ENCODE assay signal across 11 cellular contexts in genomic region chr2:74201196-74201595, GRCh38. TPM values are rescaled to one million over a fixed set of nuclear protein-coding genes. Genes with fewer than 3 reads are reported as not detected.
A peak's percentile ranks its signal among the peaks of the same experiment; 100 is the strongest.
DNase-seq lines count a peak whose midpoint lies in the region; ATAC-seq and TF ChIP-seq lines count a peak whose summit lies in the region.
"Had no signal": no experiment of that assay in that cellular context is flagged by ENCODE, and none has a peak within 500 bp of the region (broad histone marks: within the 10 kb centered on the region; RNA-seq: fewer than 3 reads in every experiment).

No MANE protein-coding gene starts in this region.

- H3K4me3 ChIP-seq in OCI-LY3 (ENCODE audit: low read length) (no peak overlapping the region), endodermal cell (ENCODE audit: low read length) (peak overlapping the region; percentile 97)

- peak overlapping the region; percentile 90 for H3K4me3 Mint-ChIP-seq in activated T-cell treated with anti-CD3 and anti-CD28 coated beads, Interleukin-2, amount 50 U/mL, for 24 hours
- H3K4me3 Mint-ChIP-seq in endodermal cell = peak overlapping the region; percentile 87
- H3K4me3 Mint-ChIP-seq in stimulated activated naive B cell treated with anti-CD40 and anti-IgM and Interleukin-4, amounts not matched to agents 10 μg/mL and 1 μg/mL and 100 μg/mL, for 72 hours = peak overlapping the region; percentile 53 to 93
- H3K4me3 Mint-ChIP-seq in effector memory CD8-positive, alpha-beta T cell = peak overlapping the region in 1 of 2 donors; percentile 9

- TF ChIP-seq CTCF in OCI-LY3 (IDR thresholded peaks at IDR 0.05; ENCODE audit: low read depth, low read length) (no peak), endodermal cell (conservative IDR thresholded peaks at IDR 0.05) (no peak)

- H3K4me1 Mint-ChIP-seq in activated T-cell treated with anti-CD3 and anti-CD28 coated beads, Interleukin-2, amount 50 U/mL, for 24 hours (ENCODE audit: low read depth) = peaks cover 70% of the 10 kb centered on the region
- H3K4me1 Mint-ChIP-seq in endodermal cell = peaks cover 28% of the 10 kb centered on the region
- H3K4me1 Mint-ChIP-seq in stimulated activated naive B cell treated with anti-CD40 and anti-IgM and Interleukin-4, amounts not matched to agents 10 μg/mL and 1 μg/mL and 100 μg/mL, for 72 hours = peaks cover 41 to 56% of the 10 kb centered on the region in 2 donors
- H3K4me1 Mint-ChIP-seq in effector memory CD8-positive, alpha-beta T cell (ENCODE audit: low read depth in 2 of 2) = peaks cover 35 to 41% of the 10 kb centered on the region in 2 donors

- peaks cover 70% of the 10 kb centered on the region for H4K20me1 ChIP-seq in OCI-LY3 (ENCODE audit: insufficient read depth, low read length)

- peak overlapping the region; percentile 97 for H3K4me2 ChIP-seq in OCI-LY3 (ENCODE audit: low read length)

- no peak for ATAC-seq in stimulated activated naive B cell treated with anti-CD40 and anti-IgM and Interleukin-4, amounts not matched to agents 10 μg/mL and 1 μg/mL and 100 μg/mL, for 72 hours (replicated peaks)
- ATAC-seq in effector memory CD8-positive, alpha-beta T cell (replicated peaks) = no peak

- H3K27ac Mint-ChIP-seq in activated T-cell treated with anti-CD3 and anti-CD28 coated beads, Interleukin-2, amount 50 U/mL, for 24 hours = peak overlapping the region; percentile 99
- peak overlapping the region; percentile 27 for H3K27ac Mint-ChIP-seq in endodermal cell
- peak overlapping the region; percentile 85 for H3K27ac Mint-ChIP-seq in stimulated activated naive B cell treated with anti-CD40 and anti-IgM and Interleukin-4, amounts not matched to agents 10 μg/mL and 1 μg/mL and 100 μg/mL, for 72 hours
- peak overlapping the region in 1 of 2 donors; percentile 29 for H3K27ac Mint-ChIP-seq in effector memory CD8-positive, alpha-beta T cell
- H3K27ac Mint-ChIP-seq: B cell had no signal

- H3K9ac ChIP-seq in OCI-LY3 (ENCODE audit: low read length) = no peak overlapping the region
- H3K9ac ChIP-seq in endodermal cell (ENCODE audit: extremely low read depth, low read length, poor library complexity, severe bottlenecking) = no peak overlapping the region

- H2AFZ ChIP-seq in OCI-LY3 (ENCODE audit: low read depth, low read length) = no peak overlapping the region

- H3K27me3 Mint-ChIP-seq in activated T-cell treated with anti-CD3 and anti-CD28 coated beads, Interleukin-2, amount 50 U/mL, for 24 hours = no peaks in the 10 kb centered on the region
- H3K27me3 Mint-ChIP-seq in endodermal cell (ENCODE audit: insufficient read depth) = peaks cover 11% of the 10 kb centered on the region
- H3K27me3 Mint-ChIP-seq in stimulated activated naive B cell treated with anti-CD40 and anti-IgM and Interleukin-4, amounts not matched to agents 10 μg/mL and 1 μg/mL and 100 μg/mL, for 72 hours = no peaks in the 10 kb centered on the region
- H3K27me3 Mint-ChIP-seq in effector memory CD8-positive, alpha-beta T cell = no peaks in the 10 kb centered on the region
- H3K27me3 Mint-ChIP-seq: B cell; central memory CD8-positive, alpha-beta T cell had no signal

- H3K36me3 ChIP-seq in OCI-LY3 (replicated peaks; ENCODE audit: low read depth, low read length) (peaks cover 44% of the 10 kb centered on the region), endodermal cell (ENCODE audit: control insufficient read depth, insufficient read depth, low read length) (peaks cover 45% of the 10 kb centered on the region)

- H3K27me3 ChIP-seq in OCI-LY3 (ENCODE audit: low read depth, low read length) = no peaks in the 10 kb centered on the region
- no peaks in the 10 kb centered on the region for H3K27me3 ChIP-seq in endodermal cell (ENCODE audit: control insufficient read depth, insufficient read depth, low read length, poor library complexity, severe bottlenecking)

- peaks cover 88% of the 10 kb centered on the region for H3K79me2 ChIP-seq in OCI-LY3 (ENCODE audit: low read length)

- 88 to 89% methylated on average over 2 to 3 of the region's 3 CpGs for WGBS in endodermal cell (ENCODE audit: insufficient coverage in 1 of 2, insufficient read length in 1 of 2), 2 experiments

- peaks cover 40% of the 10 kb centered on the region for H3K4me1 ChIP-seq in OCI-LY3 (ENCODE audit: low read length)
- H3K4me1 ChIP-seq in endodermal cell (ENCODE audit: control insufficient read depth, insufficient read depth, low read length) = no peaks in the 10 kb centered on the region

- no peak for DNase-seq in activated T-cell treated with anti-CD3 and anti-CD28 coated beads, Interleukin-2, amount 50 U/mL, for 24 hours
- no peak for DNase-seq in activated T-cell treated with anti-CD3 and anti-CD28 coated beads, Interleukin-2, amount 50 U/mL, for 1 hour
- peak; percentile 29 for DNase-seq in endodermal cell
- DNase-seq in stimulated activated naive B cell treated with anti-CD40 and anti-IgM and Interleukin-4, amounts not matched to agents 10 μg/mL and 1 μg/mL and 100 μg/mL, for 72 hours = no peak
- DNase-seq in HPDE6-E6E7 (ENCODE audit: extremely low spot score) = no peak
- DNase-seq in amniotic stem cell (lab: John Stamatoyannopoulos, UW) = no peak
- no peak for DNase-seq in effector memory CD8-positive, alpha-beta T cell
- DNase-seq: activated CD4-positive, alpha-beta T cell treated with anti-CD3 and anti-CD28 coated beads, Interleukin-2, amount 50 U/mL, for 1 hour had no signal

- no peak overlapping the region for H3K27ac ChIP-seq in OCI-LY3 (ENCODE audit: low read length)
- no peak overlapping the region for H3K27ac ChIP-seq in endodermal cell (ENCODE audit: low read depth, low read length)

- peaks cover 4% of the 10 kb centered on the region for H3K9me3 Mint-ChIP-seq in activated T-cell treated with anti-CD3 and anti-CD28 coated beads, Interleukin-2, amount 50 U/mL, for 24 hours
- no peaks in the 10 kb centered on the region for H3K9me3 Mint-ChIP-seq in endodermal cell
- peaks cover 2 to 7% of the 10 kb centered on the region in 2 donors for H3K9me3 Mint-ChIP-seq in stimulated activated naive B cell treated with anti-CD40 and anti-IgM and Interleukin-4, amounts not matched to agents 10 μg/mL and 1 μg/mL and 100 μg/mL, for 72 hours
- no peaks in the 10 kb centered on the region for H3K9me3 Mint-ChIP-seq in effector memory CD8-positive, alpha-beta T cell
- H3K9me3 Mint-ChIP-seq: central memory CD8-positive, alpha-beta T cell had no signal

- H3K9me3 ChIP-seq in OCI-LY3 (ENCODE audit: insufficient read depth, low read length) (no peaks in the 10 kb centered on the region), endodermal cell (ENCODE audit: control insufficient read depth, low read length) (no peaks in the 10 kb centered on the region)

- H3K36me3 Mint-ChIP-seq in activated T-cell treated with anti-CD3 and anti-CD28 coated beads, Interleukin-2, amount 50 U/mL, for 24 hours (ENCODE audit: low read depth) = peaks cover 75% of the 10 kb centered on the region
- peaks cover 14% of the 10 kb centered on the region for H3K36me3 Mint-ChIP-seq in endodermal cell (ENCODE audit: low read depth)
- H3K36me3 Mint-ChIP-seq in stimulated activated naive B cell treated with anti-CD40 and anti-IgM and Interleukin-4, amounts not matched to agents 10 μg/mL and 1 μg/mL and 100 μg/mL, for 72 hours = peaks cover 23 to 46% of the 10 kb centered on the region in 2 donors
- peaks cover 11% of the 10 kb centered on the region for H3K36me3 Mint-ChIP-seq in effector memory CD8-positive, alpha-beta T cell (ENCODE audit: insufficient read depth)

RNA-seq across cellular contexts. Expression of gene MTHFD2, which starts 2.8 kb away (rescaled TPM):
- total RNA-seq in endodermal cell = 10 to 100 TPM; 77.4 to 84.5 TPM
- 104 TPM for polyA plus RNA-seq in endodermal cell (2013, experiment 1 of 2)
- polyA plus RNA-seq in endodermal cell (2013, experiment 2 of 2) = 72.4 TPM

RNA-seq across cellular contexts. Expression of gene MOB1A, which starts 22.5 kb away (rescaled TPM):
- total RNA-seq in endodermal cell = 100 to 1,000 TPM in 1 of 2 donors, 10 to 100 TPM in 1; 92.3 to 125 TPM
- polyA plus RNA-seq in endodermal cell (2013, experiment 1 of 2) = 73.3 TPM
- polyA plus RNA-seq in endodermal cell (2013, experiment 2 of 2) = 70.5 TPM

RNA-seq across cellular contexts. Expression of gene BOLA3, which starts 53.5 kb away (rescaled TPM):
- total RNA-seq in endodermal cell = 10 to 100 TPM; 42.5 to 43.2 TPM
- polyA plus RNA-seq in endodermal cell (2013, experiment 1 of 2) = 60.6 TPM
- polyA plus RNA-seq in endodermal cell (2013, experiment 2 of 2) = 62.9 TPM
